Comparison of ENCODE assay signal across 8 cellular contexts in genomic region chr1:204411451-204412245, GRCh38. TPM values are rescaled to one million over a fixed set of nuclear protein-coding genes. Genes with fewer than 3 reads are reported as not detected.
DNase-seq lines count a peak whose midpoint lies in the region; ATAC-seq and TF ChIP-seq lines count a peak whose summit lies in the region.

Gene PPP1R15B (minus strand): TSS chr1:204411817. CDS start chr1:204411411, 406 bp downstream.

- H3K27ac Mint-ChIP-seq in nephron progenitor cell: peak within 1 kb of the TSS; percentile 99
- peak within 1 kb of the TSS; percentile 100 for H3K27ac Mint-ChIP-seq in stimulated activated naive CD8-positive, alpha-beta T cell treated with anti-CD3 and anti-CD28 coated beads, Interleukin-15, amount 100 ng/mL, for 72 hours

- no peaks in the 10 kb centered on the region for H3K9me3 ChIP-seq in MG63

- H3K4me1 Mint-ChIP-seq in nephron progenitor cell: peaks cover 33% of the 10 kb centered on the region
- peaks cover 22% of the 10 kb centered on the region for H3K4me1 Mint-ChIP-seq in stimulated activated naive CD8-positive, alpha-beta T cell treated with anti-CD3 and anti-CD28 coated beads, Interleukin-15, amount 100 ng/mL, for 72 hours

- peaks cover 2% of the 10 kb centered on the region for H3K36me3 ChIP-seq in H7 (replicated peaks; ENCODE audit: control insufficient read depth, insufficient read depth, low read length)
- H3K36me3 ChIP-seq in MG63: peaks cover 45% of the 10 kb centered on the region

- DNase-seq in ELF-1 (ENCODE audit: low read depth, low spot score) (peak; percentile 100), H7 (peak; percentile 97), MG63 (peak; percentile 98), SHP77 treated with DMSO at 0.1 percent for 48 hours (lab: John Stamatoyannopoulos, UW) (peak; percentile 90), fibroblast of the aortic adventitia (ENCODE audit: low read depth) (peak; percentile 98), nephron progenitor cell (peak; percentile 96)
- DNase-seq in activated effector memory CD4-positive, alpha-beta T cell treated with anti-CD3 and anti-CD28 coated beads, Interleukin-2, amount 50 U/mL, for 16 hours: peak; percentile 99
- peak; percentile 97 to 99 for DNase-seq in stimulated activated naive CD8-positive, alpha-beta T cell treated with anti-CD3 and anti-CD28 coated beads, Interleukin-15, amount 100 ng/mL, for 72 hours

- H3K4me3 ChIP-seq in H7 (ENCODE audit: insufficient read depth, low read depth, low read length): peak within 1 kb of the TSS; percentile 97
- H3K4me3 ChIP-seq in MG63: peak within 1 kb of the TSS; percentile 91
- peak within 1 kb of the TSS; percentile 99 for H3K4me3 ChIP-seq in fibroblast of the aortic adventitia (ENCODE audit: low read depth, low read length)

- H3K9me3 Mint-ChIP-seq in nephron progenitor cell: no peaks in the 10 kb centered on the region
- no peaks in the 10 kb centered on the region for H3K9me3 Mint-ChIP-seq in stimulated activated naive CD8-positive, alpha-beta T cell treated with anti-CD3 and anti-CD28 coated beads, Interleukin-15, amount 100 ng/mL, for 72 hours

- no peaks in the 10 kb centered on the region for H3K27me3 Mint-ChIP-seq in nephron progenitor cell (ENCODE audit: low read depth, poor library complexity)
- no peaks in the 10 kb centered on the region for H3K27me3 Mint-ChIP-seq in stimulated activated naive CD8-positive, alpha-beta T cell treated with anti-CD3 and anti-CD28 coated beads, Interleukin-15, amount 100 ng/mL, for 72 hours

- TF ChIP-seq CTCF in fibroblast of the aortic adventitia (IDR thresholded peaks at IDR 0.05; ENCODE audit: insufficient read depth, low read length): no peak
- no peak for TF ChIP-seq CTCF in nephron progenitor cell (IDR thresholded peaks at IDR 0.05)

- ATAC-seq in stimulated activated naive CD8-positive, alpha-beta T cell treated with anti-CD3 and anti-CD28 coated beads, Interleukin-15, amount 100 ng/mL, for 72 hours: peak; percentile 92

- peaks cover 4% of the 10 kb centered on the region for H3K36me3 Mint-ChIP-seq in nephron progenitor cell (ENCODE audit: low read depth)

- H3K27me3 ChIP-seq in H7 (ENCODE audit: control insufficient read depth, insufficient read depth, low read length) (no peaks in the 10 kb centered on the region), MG63 (no peaks in the 10 kb centered on the region)

- H3K4me3 Mint-ChIP-seq in nephron progenitor cell: peak within 1 kb of the TSS; percentile 96
- H3K4me3 Mint-ChIP-seq in stimulated activated naive CD8-positive, alpha-beta T cell treated with anti-CD3 and anti-CD28 coated beads, Interleukin-15, amount 100 ng/mL, for 72 hours: peak within 1 kb of the TSS; percentile 95 to 97

RNA-seq across cellular contexts. Expression of gene PPP1R15B, which starts in this region (rescaled TPM):
- 37.1 and 40.6 TPM in 2 replicates for total RNA-seq in H7 (2014; rRNA removed; shearing (Covaris generic))
- total RNA-seq in MG63 (2014; rRNA removed; shearing (Covaris generic); ENCODE audit: low replicate concordance): 35.0 and 36.8 TPM in 2 replicates
- total RNA-seq in fibroblast of the aortic adventitia (ENCODE audit: low replicate concordance): 20.0 and 30.3 TPM in 2 replicates

Comparison
In these comparisons a context has a peak if more than half of its experiments do, and no peak if none do; other contexts are left out.
1. Peak in every context shown above with its lines: DNase-seq, ATAC-seq and H3K4me3 ChIP-seq.